ENCODE assay signal across 27 cellular contexts in genomic region chr2:69836316-69836715, GRCh38. TPM values are rescaled to one million over a fixed set of nuclear protein-coding genes. Genes with fewer than 3 reads are reported as not detected.
DNase-seq lines count a peak whose midpoint lies in the region; ATAC-seq lines count a peak whose summit lies in the region.
"Had no signal": no experiment of that assay in that cellular context is flagged by ENCODE, and none has a peak within 500 bp of the region (broad histone marks: within the 10 kb centered on the region; RNA-seq: fewer than 3 reads in every experiment).

No MANE protein-coding gene starts in this region.

- peak overlapping the region; percentile 15 for H3K4me3 Mint-ChIP-seq in activated naive CD8-positive, alpha-beta T cell treated with anti-CD3 and anti-CD28 coated beads, Interleukin-2, amount 10 ng/mL, durations not matched to agents 7 days and 5 days
- H3K4me3 Mint-ChIP-seq in activated naive CD8-positive, alpha-beta T cell treated with anti-CD3 and anti-CD28 coated beads, Interleukin-2, amount 50 U/mL, for 24 hours, result no peak overlapping the region
- no peak overlapping the region for H3K4me3 Mint-ChIP-seq in dendritic cell treated with granulocyte-macrophage colony-stimulating factor and Interleukin-4, amounts not matched to agents 40 ng/mL and 50 ng/mL, for 4 days
- H3K4me3 Mint-ChIP-seq: T-helper 1 cell treated with Interleukin-12 subunit alpha and Interleukin-12 subunit beta and Interleukin-4 antibody, amounts not matched to agents 30 μg/mL and 1 μg/mL, for 36 hours had no signal

- intact Hi-C loops in dendritic cell treated with granulocyte-macrophage colony-stimulating factor and Interleukin-4, amounts not matched to agents 40 ng/mL and 50 ng/mL, for 4 days (cut with micrococcal nuclease), result no loop called here

- ATAC-seq in activated naive CD8-positive, alpha-beta T cell treated with anti-CD3 and anti-CD28 coated beads, Interleukin-2, amount 10 ng/mL, durations not matched to agents 7 days and 5 days (ENCODE audit: low read depth), result no peak
- ATAC-seq in activated naive CD8-positive, alpha-beta T cell treated with anti-CD3 and anti-CD28 coated beads, Interleukin-2, amount 50 U/mL, for 24 hours, result no peak
- ATAC-seq in HG02970 (IDR thresholded peaks at IDR 0.05; ENCODE audit: low FRiP score, unreplicated experiment) (no peak), HG03565 (IDR thresholded peaks at IDR 0.05; ENCODE audit: unreplicated experiment) (no peak)
- ATAC-seq: left lung had no signal

- peaks cover 44% of the 10 kb centered on the region for H3K4me1 Mint-ChIP-seq in activated naive CD8-positive, alpha-beta T cell treated with anti-CD3 and anti-CD28 coated beads, Interleukin-2, amount 10 ng/mL, durations not matched to agents 7 days and 5 days
- peaks cover 48% of the 10 kb centered on the region for H3K4me1 Mint-ChIP-seq in activated naive CD8-positive, alpha-beta T cell treated with anti-CD3 and anti-CD28 coated beads, Interleukin-2, amount 50 U/mL, for 24 hours
- H3K4me1 Mint-ChIP-seq in dendritic cell treated with granulocyte-macrophage colony-stimulating factor and Interleukin-4, amounts not matched to agents 40 ng/mL and 50 ng/mL, for 4 days (ENCODE audit: low read depth), result peaks cover 29% of the 10 kb centered on the region

- DNase-seq in activated naive CD8-positive, alpha-beta T cell treated with anti-CD3 and anti-CD28 coated beads, Interleukin-2, amount 10 ng/mL, durations not matched to agents 7 days and 5 days, result no peak
- DNase-seq in activated naive CD8-positive, alpha-beta T cell treated with anti-CD3 and anti-CD28 coated beads, Interleukin-2, amount 50 U/mL, for 24 hours, result no peak
- DNase-seq in NAMALWA (ENCODE audit: low spot score), result peak; percentile 9
- DNase-seq in GDM1 (lab: John Stamatoyannopoulos, UW), result no peak
- DNase-seq: ACHN; activated CD4-positive, CD25-positive, alpha-beta regulatory T cell treated with anti-CD3 and anti-CD28 coated beads, Interleukin-2, amount 50 U/mL, for 72 hours; activated gamma-delta T cell; activated T-cell treated with anti-CD3 and anti-CD28 coated beads for 4 hours; BE2C; brain microvascular endothelial cell; Caco-2; DMS79 treated with DMSO at 0.1 percent for 48 hours; GOT3; left lung; mesendoderm; NCI-H1105; NCI-H1930; NCI-H226; NCI-H774; occipital lobe; OCI-M1; stomach; tibial artery had no signal

- peaks cover 34% of the 10 kb centered on the region for H3K36me3 Mint-ChIP-seq in activated naive CD8-positive, alpha-beta T cell treated with anti-CD3 and anti-CD28 coated beads, Interleukin-2, amount 10 ng/mL, durations not matched to agents 7 days and 5 days
- peaks cover 31% of the 10 kb centered on the region for H3K36me3 Mint-ChIP-seq in activated naive CD8-positive, alpha-beta T cell treated with anti-CD3 and anti-CD28 coated beads, Interleukin-2, amount 50 U/mL, for 24 hours (ENCODE audit: low read depth)
- peaks cover 26% of the 10 kb centered on the region for H3K36me3 Mint-ChIP-seq in dendritic cell treated with granulocyte-macrophage colony-stimulating factor and Interleukin-4, amounts not matched to agents 40 ng/mL and 50 ng/mL, for 4 days (ENCODE audit: low read depth)

- POLR2A ChIA-PET in activated naive CD8-positive, alpha-beta T cell treated with anti-CD3 and anti-CD28 coated beads, Interleukin-2, amount 10 ng/mL, durations not matched to agents 7 days and 5 days (lab: Charles Lee), result no interaction called here

- H3K27me3 Mint-ChIP-seq in activated naive CD8-positive, alpha-beta T cell treated with anti-CD3 and anti-CD28 coated beads, Interleukin-2, amount 10 ng/mL, durations not matched to agents 7 days and 5 days, result no peaks in the 10 kb centered on the region
- H3K27me3 Mint-ChIP-seq in activated naive CD8-positive, alpha-beta T cell treated with anti-CD3 and anti-CD28 coated beads, Interleukin-2, amount 50 U/mL, for 24 hours, result no peaks in the 10 kb centered on the region
- no peaks in the 10 kb centered on the region for H3K27me3 Mint-ChIP-seq in dendritic cell treated with granulocyte-macrophage colony-stimulating factor and Interleukin-4, amounts not matched to agents 40 ng/mL and 50 ng/mL, for 4 days

- H3K9me3 Mint-ChIP-seq in activated naive CD8-positive, alpha-beta T cell treated with anti-CD3 and anti-CD28 coated beads, Interleukin-2, amount 10 ng/mL, durations not matched to agents 7 days and 5 days, result no peaks in the 10 kb centered on the region
- H3K9me3 Mint-ChIP-seq in activated naive CD8-positive, alpha-beta T cell treated with anti-CD3 and anti-CD28 coated beads, Interleukin-2, amount 50 U/mL, for 24 hours, result no peaks in the 10 kb centered on the region
- no peaks in the 10 kb centered on the region for H3K9me3 Mint-ChIP-seq in dendritic cell treated with granulocyte-macrophage colony-stimulating factor and Interleukin-4, amounts not matched to agents 40 ng/mL and 50 ng/mL, for 4 days
- H3K9me3 Mint-ChIP-seq: T-helper 1 cell treated with Interleukin-12 subunit alpha and Interleukin-12 subunit beta and Interleukin-4 antibody, amounts not matched to agents 30 μg/mL and 1 μg/mL, for 36 hours had no signal

- H3K27ac Mint-ChIP-seq in activated naive CD8-positive, alpha-beta T cell treated with anti-CD3 and anti-CD28 coated beads, Interleukin-2, amount 10 ng/mL, durations not matched to agents 7 days and 5 days, result no peak overlapping the region
- no peak overlapping the region for H3K27ac Mint-ChIP-seq in activated naive CD8-positive, alpha-beta T cell treated with anti-CD3 and anti-CD28 coated beads, Interleukin-2, amount 50 U/mL, for 24 hours
- H3K27ac Mint-ChIP-seq in dendritic cell treated with granulocyte-macrophage colony-stimulating factor and Interleukin-4, amounts not matched to agents 40 ng/mL and 50 ng/mL, for 4 days, result peak overlapping the region; percentile 3
- H3K27ac Mint-ChIP-seq: T-helper 1 cell treated with Interleukin-12 subunit alpha and Interleukin-12 subunit beta and Interleukin-4 antibody, amounts not matched to agents 30 μg/mL and 1 μg/mL, for 36 hours had no signal

RNA-seq across cellular contexts. Expression of gene GMCL1, which starts 6.9 kb away (rescaled TPM):
- 10 to 100 TPM; 26.0 to 30.0 TPM for total RNA-seq in activated naive CD8-positive, alpha-beta T cell treated with anti-CD3 and anti-CD28 coated beads, Interleukin-2, amount 10 ng/mL, durations not matched to agents 7 days and 5 days

RNA-seq across cellular contexts. Expression of gene SNRNP27, which starts 57.4 kb away (rescaled TPM):
- total RNA-seq in activated naive CD8-positive, alpha-beta T cell treated with anti-CD3 and anti-CD28 coated beads, Interleukin-2, amount 10 ng/mL, durations not matched to agents 7 days and 5 days, result 10 to 100 TPM; 46.0 to 54.4 TPM
